1 cellular context compared by ENCODE assay signal in genomic region chr2:97113050-97113881, GRCh38.
TF ChIP-seq lines count a peak whose summit lies in the region.
"Not testable (repeated sequence)": the region's sequence is repeated elsewhere in the genome, so short reads cannot be mapped to it uniquely, and the experiment has no call there.

TSS of gene ANKRD36 (plus strand) at chr2:97113153. CDS start at chr2:97113740, 587 bp downstream.

TF ChIP-seq in HepG2, 621 proteins besides CTCF, POLR2A, EP300 and RAD21 (continued from another document and continues in another):
- peak; percentile 69; the same call in 1 of the 2 replicates for TF ChIP-seq ZBTB2 (CRISPR knock-in tag; IDR thresholded peaks at IDR 0.05; ENCODE audit: low read depth)
- peak; percentile 95 for TF ChIP-seq DZIP1 (CRISPR knock-in tag; IDR thresholded peaks at IDR 0.05)
- peak; percentile 89 for TF ChIP-seq HNRNPLL (IDR thresholded peaks at IDR 0.05; ENCODE audit: low read depth, low read length, poor library complexity, severe bottlenecking)
- TF ChIP-seq JUN (CRISPR knock-in tag; IDR thresholded peaks at IDR 0.05) = peak; percentile 37; the same call in 1 of the 2 replicates
- 0 out of 2 replicates have a peak, but pooled peaks have one; percentile 77 for TF ChIP-seq ZNF850 (CRISPR knock-in tag; conservative IDR thresholded peaks at IDR 0.05)
- TF ChIP-seq ATF4 (CRISPR knock-in tag; IDR thresholded peaks at IDR 0.05) = 0 out of 4 replicates have a peak, but pooled peaks of 1 of the 2 experiments have one; percentile 22
- peak; percentile 64; the same call in 1 of the 2 replicates for TF ChIP-seq HINFP (CRISPR knock-in tag; IDR thresholded peaks at IDR 0.05; ENCODE audit: low read depth)
- peak; percentile 59; the same call in 1 of the 2 replicates for TF ChIP-seq THAP8 (CRISPR knock-in tag; IDR thresholded peaks at IDR 0.05; ENCODE audit: borderline replicate concordance)
- peak; percentile 67 for TF ChIP-seq SP4 (CRISPR knock-in tag; IDR thresholded peaks at IDR 0.05)
- peak; percentile 64 for TF ChIP-seq MXD4 (CRISPR knock-in tag; IDR thresholded peaks at IDR 0.05)
- peak; percentile 85 for TF ChIP-seq ZSCAN31 (CRISPR knock-in tag; IDR thresholded peaks at IDR 0.05; ENCODE audit: low read depth)
- not testable (repeated sequence) for TF ChIP-seq SOX6 (IDR thresholded peaks at IDR 0.05)
- peak; percentile 68 for TF ChIP-seq SOX6 (CRISPR knock-in tag; IDR thresholded peaks at IDR 0.05)
- peak; percentile 35; the same call in 1 of the 2 replicates for TF ChIP-seq ZNF709 (CRISPR knock-in tag; IDR thresholded peaks at IDR 0.05)
- peak; percentile 97 for TF ChIP-seq ZFP90 (CRISPR knock-in tag; IDR thresholded peaks at IDR 0.05; ENCODE audit: borderline replicate concordance)
- peak; percentile 64; the same call in 1 of the 2 replicates for TF ChIP-seq MXD3 (CRISPR knock-in tag; IDR thresholded peaks at IDR 0.05)
- peak; percentile 98 for TF ChIP-seq ZNF574 (CRISPR knock-in tag; IDR thresholded peaks at IDR 0.05)
- TF ChIP-seq ZNF768 (CRISPR knock-in tag; IDR thresholded peaks at IDR 0.05) = peak; percentile 74; the same call in 1 of the 2 replicates
- TF ChIP-seq EED (CRISPR knock-in tag; IDR thresholded peaks at IDR 0.05) = peak; percentile 49; the same call in 1 of the 2 replicates
- TF ChIP-seq ZFP41 (CRISPR knock-in tag; IDR thresholded peaks at IDR 0.05; ENCODE audit: borderline replicate concordance) = peak; percentile 84; the same call in 1 of the 2 replicates
- TF ChIP-seq KLF12 (CRISPR knock-in tag; IDR thresholded peaks at IDR 0.05; ENCODE audit: borderline replicate concordance) = peak; percentile 85
- TF ChIP-seq ZC3H13 (CRISPR knock-in tag; IDR thresholded peaks at IDR 0.05) = peak; percentile 87
- peak; percentile 55; the same call in 1 of the 2 replicates for TF ChIP-seq MED13 (CRISPR knock-in tag; IDR thresholded peaks at IDR 0.05)
- TF ChIP-seq KAT7 (CRISPR knock-in tag; IDR thresholded peaks at IDR 0.05; ENCODE audit: borderline replicate concordance) = peak; percentile 77; the same call in 1 of the 2 replicates
- 0 out of 2 replicates have a peak, but pooled peaks have one; percentile 86 for TF ChIP-seq ZNF160 (CRISPR knock-in tag; IDR thresholded peaks at IDR 0.05)
- peak; percentile 71 for TF ChIP-seq KMT2B (CRISPR knock-in tag; IDR thresholded peaks at IDR 0.05)
- 0 out of 2 replicates have a peak, but pooled peaks have one; percentile 58 for TF ChIP-seq ZSCAN30 (CRISPR knock-in tag; IDR thresholded peaks at IDR 0.05)
- peak; percentile 66; the same call in 1 of the 2 replicates for TF ChIP-seq ZBTB26 (CRISPR knock-in tag; IDR thresholded peaks at IDR 0.05; ENCODE audit: borderline replicate concordance)
- TF ChIP-seq ARID2 (CRISPR knock-in tag; IDR thresholded peaks at IDR 0.05; ENCODE audit: borderline replicate concordance) = peak; percentile 98
- TF ChIP-seq REL (CRISPR knock-in tag; conservative IDR thresholded peaks at IDR 0.05) = peak; percentile 83; the same call in 1 of the 2 replicates
- TF ChIP-seq STAT5B (CRISPR knock-in tag; IDR thresholded peaks at IDR 0.05) = 0 out of 2 replicates have a peak, but pooled peaks have one; percentile 23
- TF ChIP-seq POLR2G (IDR thresholded peaks at IDR 0.05; ENCODE audit: low read depth, low read length) = peak; percentile 76
- 0 out of 2 replicates have a peak, but pooled peaks have one; percentile 8 for TF ChIP-seq KDM6A (CRISPR knock-in tag; IDR thresholded peaks at IDR 0.05; ENCODE audit: low read depth)
- peak; percentile 55; the same call in 1 of the 2 replicates for TF ChIP-seq ZNF580 (CRISPR knock-in tag; IDR thresholded peaks at IDR 0.05; ENCODE audit: borderline replicate concordance, low read depth)
- TF ChIP-seq ZBTB39 (CRISPR knock-in tag; IDR thresholded peaks at IDR 0.05) = peak; percentile 87; the same call in 1 of the 2 replicates
- TF ChIP-seq ZNF512 (CRISPR knock-in tag; IDR thresholded peaks at IDR 0.05) = peak; percentile 56; the same call in 1 of the 2 replicates
- peak; percentile 92; the same call in 1 of the 2 replicates for TF ChIP-seq BATF2 (CRISPR knock-in tag; IDR thresholded peaks at IDR 0.05)
- peak; percentile 86 for TF ChIP-seq ESRRA (CRISPR knock-in tag; IDR thresholded peaks at IDR 0.05; ENCODE audit: low read depth)
- peak; percentile 88 for TF ChIP-seq RBFOX2 (IDR thresholded peaks at IDR 0.05; ENCODE audit: low read depth, low read length)
- peak; percentile 86 for TF ChIP-seq SNAPC2 (CRISPR knock-in tag; IDR thresholded peaks at IDR 0.05)
